ENCODE assay signal across 7 cellular contexts in the genomic region with DNA sequence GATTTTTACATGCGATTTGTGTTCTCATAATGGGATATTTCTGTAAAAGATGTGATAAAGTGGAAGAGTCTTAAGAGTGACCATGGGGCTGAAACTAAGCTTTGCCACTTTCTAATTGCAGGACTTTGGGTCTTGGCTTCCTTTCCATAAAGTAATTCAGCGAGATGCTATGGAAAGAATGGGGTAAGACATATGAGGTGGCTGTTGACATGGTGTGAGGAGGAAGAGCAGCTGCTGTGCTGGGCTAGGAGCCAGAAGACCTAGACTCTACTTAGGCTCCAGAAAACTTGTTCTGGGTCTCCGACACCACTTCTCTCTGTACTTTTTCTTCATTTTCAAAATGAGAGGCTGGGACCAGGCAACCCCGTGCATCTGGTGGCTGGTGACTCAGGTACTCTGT.
"Had no signal": no experiment of that assay in that cellular context is flagged by ENCODE, and none has a peak within 500 bp of the region (broad histone marks: within the 10 kb centered on the region; RNA-seq: fewer than 3 reads in every experiment).

No MANE protein-coding gene starts in this region.

- H3K4me1 Mint-ChIP-seq: GM23338, H9 had no signal

- ATAC-seq: GM23338, HepG2, K562 had no signal

- H3K9me3 Mint-ChIP-seq: GM23338, H9 had no signal

- DNase-seq: H9, HCEC 1CT, KG1 had no signal

- H3K27ac ChIP-seq: HL-60 had no signal

- H3K4me3 Mint-ChIP-seq: GM23338, H9 had no signal

- H3K4me3 ChIP-seq: GM23338, K562 had no signal

- H3K27ac Mint-ChIP-seq: GM23338, H9 had no signal
